In genomic region chr20:35615667-35616464, GRCh38 we compare ENCODE assay signal across 8 cellular contexts. TPM values are rescaled to one million over a fixed set of nuclear protein-coding genes. Genes with fewer than 3 reads are reported as not detected.
DNase-seq lines count a peak whose midpoint lies in the region; ATAC-seq and TF ChIP-seq lines count a peak whose summit lies in the region.

TSS of gene SPAG4 (plus strand) at chr20:35615829. CDS start at chr20:35616004, 175 bp downstream.

- H3K9ac ChIP-seq in Karpas-422 (ENCODE audit: low read length) = peak within 1 kb of the TSS; percentile 78

- peaks cover 36% of the 10 kb centered on the region for H3K4me1 Mint-ChIP-seq in neural crest cell
- peaks cover 64% of the 10 kb centered on the region for H3K4me1 Mint-ChIP-seq in stimulated activated naive CD8-positive, alpha-beta T cell treated with anti-CD3 and anti-CD28 coated beads, Interleukin-15, amount 100 ng/mL, for 72 hours

- no peaks in the 10 kb centered on the region for H3K36me3 ChIP-seq in Karpas-422 (ENCODE audit: insufficient read depth, low read length)

- peak within 1 kb of the TSS; percentile 72 for H3K27ac ChIP-seq in Karpas-422 (ENCODE audit: low read length)

- peak; percentile 71 for ATAC-seq in GM21737 (IDR thresholded peaks at IDR 0.05; ENCODE audit: unreplicated experiment)
- peak; percentile 87 for ATAC-seq in stimulated activated naive CD8-positive, alpha-beta T cell treated with anti-CD3 and anti-CD28 coated beads, Interleukin-15, amount 100 ng/mL, for 72 hours

- peaks cover 42% of the 10 kb centered on the region for H3K27me3 Mint-ChIP-seq in neural crest cell (ENCODE audit: low read depth)
- H3K27me3 Mint-ChIP-seq in stimulated activated naive CD8-positive, alpha-beta T cell treated with anti-CD3 and anti-CD28 coated beads, Interleukin-15, amount 100 ng/mL, for 72 hours = peaks cover 11% of the 10 kb centered on the region

- H3K27ac Mint-ChIP-seq in neural crest cell (ENCODE audit: unreplicated experiment) = peak within 1 kb of the TSS; percentile 95
- H3K27ac Mint-ChIP-seq in stimulated activated naive CD8-positive, alpha-beta T cell treated with anti-CD3 and anti-CD28 coated beads, Interleukin-15, amount 100 ng/mL, for 72 hours = peak within 1 kb of the TSS; percentile 99

- DNase-seq in DMS153 treated with DMSO at 0.1 percent for 48 hours (lab: John Stamatoyannopoulos, UW; ENCODE audit: unreplicated experiment) = peak; percentile 98
- DNase-seq in Karpas-422 = peak; percentile 100
- DNase-seq in RPMI8226 = peak; percentile 100
- peak; percentile 100 for DNase-seq in activated effector memory CD4-positive, alpha-beta T cell treated with Interleukin-2 at 50 U/mL for 16 hours
- DNase-seq in fibroblast of the aortic adventitia (ENCODE audit: low read depth) = peak; percentile 58
- peak; percentile 99 for DNase-seq in neural crest cell (ENCODE audit: low read depth, low spot score)
- peak; percentile 80 to 99 for DNase-seq in stimulated activated naive CD8-positive, alpha-beta T cell treated with anti-CD3 and anti-CD28 coated beads, Interleukin-15, amount 100 ng/mL, for 72 hours

- no peaks in the 10 kb centered on the region for H3K79me2 ChIP-seq in Karpas-422 (ENCODE audit: low read length)

- H4K20me1 ChIP-seq in Karpas-422 (ENCODE audit: insufficient read depth, low read depth, low read length) = no peaks in the 10 kb centered on the region

- no peaks in the 10 kb centered on the region for H3K9me2 ChIP-seq in Karpas-422 (replicated peaks; ENCODE audit: insufficient read depth, low read length)

- H3K4me2 ChIP-seq in Karpas-422 (ENCODE audit: low read depth, low read length, poor library complexity, severe bottlenecking) = peak within 1 kb of the TSS; percentile 90

- peak within 1 kb of the TSS; percentile 96 for H3K4me3 Mint-ChIP-seq in neural crest cell
- H3K4me3 Mint-ChIP-seq in stimulated activated naive CD8-positive, alpha-beta T cell treated with anti-CD3 and anti-CD28 coated beads, Interleukin-15, amount 100 ng/mL, for 72 hours = peak within 1 kb of the TSS; percentile 89 to 95

- peaks cover 54% of the 10 kb centered on the region for H3K4me1 ChIP-seq in Karpas-422 (ENCODE audit: low read length)

- no peaks in the 10 kb centered on the region for H3K9me3 ChIP-seq in Karpas-422 (ENCODE audit: low read length)

- no peaks in the 10 kb centered on the region for H3K36me3 Mint-ChIP-seq in neural crest cell (ENCODE audit: low read depth)

- peak within 1 kb of the TSS; percentile 96 for H2AFZ ChIP-seq in Karpas-422 (ENCODE audit: low read length)

- H3K9me3 Mint-ChIP-seq in neural crest cell = no peaks in the 10 kb centered on the region
- H3K9me3 Mint-ChIP-seq in stimulated activated naive CD8-positive, alpha-beta T cell treated with anti-CD3 and anti-CD28 coated beads, Interleukin-15, amount 100 ng/mL, for 72 hours = no peaks in the 10 kb centered on the region

- no peak for TF ChIP-seq CTCF in fibroblast of the aortic adventitia (IDR thresholded peaks at IDR 0.05; ENCODE audit: insufficient read depth, low read length)
- no peak for TF ChIP-seq CTCF in neural crest cell (conservative IDR thresholded peaks at IDR 0.05)

- H3K4me3 ChIP-seq in Karpas-422 (ENCODE audit: low read length) (peak within 1 kb of the TSS; percentile 74), fibroblast of the aortic adventitia (ENCODE audit: low read depth, low read length) (peak within 1 kb of the TSS; percentile 71)

- no peaks in the 10 kb centered on the region for H3K27me3 ChIP-seq in Karpas-422 (ENCODE audit: low read length)

RNA-seq across cellular contexts. Expression of gene SPAG4, which starts in this region (rescaled TPM):
- 6.4 and 11.1 TPM in 2 replicates for total RNA-seq in Karpas-422 (2014; rRNA removed; shearing (Covaris generic); ENCODE audit: low replicate concordance)
- total RNA-seq in fibroblast of the aortic adventitia (ENCODE audit: low replicate concordance) (2.2 and 4.7 TPM in 2 replicates), neural crest cell (2.3 and 3.1 TPM in 2 replicates)

Comparison
In these comparisons a context has a peak if more than half of its experiments do, and no peak if none do; other contexts are left out.
1. Peak in every context shown above with its lines: DNase-seq, ATAC-seq, H3K4me3 ChIP-seq and H3K27ac ChIP-seq.